In genomic region chr12:76874491-76875190, GRCh38 we compare ENCODE assay signal across 18 cellular contexts.
"Had no signal": no experiment of that assay in that cellular context is flagged by ENCODE, and none has a peak within 500 bp of the region (broad histone marks: within the 10 kb centered on the region; RNA-seq: fewer than 3 reads in every experiment).

No MANE protein-coding gene starts in this region.

- H3K4me3 ChIP-seq: body of pancreas, left lung, ovary had no signal

- H3K36me3 ChIP-seq: left lung, ovary had no signal

- H3K27me3 ChIP-seq: body of pancreas, ovary had no signal

- H3K9me3 ChIP-seq: body of pancreas, left lung, ovary had no signal

- ATAC-seq: activated T-helper 17 cell treated with anti-CD3 and anti-CD28 coated beads, Interleukin-2, amount 50 U/mL, for 72 hours; body of pancreas; left lung; natural killer cell treated with Interleukin-12 subunit alpha and Interleukin-12 subunit beta and Interleukin-15 and Interleukin-18, amount 100 ng/mL, for 72 hours; stimulated activated naive CD8-positive, alpha-beta T cell treated with anti-CD3 and anti-CD28 coated beads, Interleukin-15, Interleukin-2, amounts not matched to agents 100 U/mL and 50 U/mL, for 24 hours; T-cell had no signal

- H3K27ac ChIP-seq: body of pancreas, left lung, ovary, WERI-Rb-1 had no signal

- FAIRE-seq: islet of Langerhans, urothelium cell line had no signal

- DNase-seq: activated CD4-positive, alpha-beta T cell treated with anti-CD3 and anti-CD28 coated beads, Interleukin-2, amount 10 ng/mL, durations not matched to agents 24 days and 14 days; activated CD8-positive, alpha-beta memory T cell treated with anti-CD3 and anti-CD28 coated beads for 24 hours; activated naive CD4-positive, alpha-beta T cell treated with anti-CD3 and anti-CD28 coated beads, Interleukin-2, amount 10 ng/mL, durations not matched to agents 7 days and 5 days; body of pancreas; dermis blood vessel endothelial cell; glutamatergic neuron; left lung; ovary; stimulated activated CD4-positive, alpha-beta T cell treated with anti-CD3 and anti-CD28 coated beads, Interleukin-4, amount 100 ng/mL, for 1 hour; stimulated activated CD8-positive, alpha-beta memory T cell treated with anti-CD3 and anti-CD28 coated beads, Interleukin-4, amount 100 ng/mL, for 48 hours; stimulated activated naive CD8-positive, alpha-beta T cell treated with anti-CD3 and anti-CD28 coated beads, Interleukin-15, Interleukin-2, amounts not matched to agents 100 U/mL and 50 U/mL, for 24 hours; T-cell; T1000; WERI-Rb-1 had no signal
